ENCODE assay signal across 12 cellular contexts in the genomic region with DNA sequence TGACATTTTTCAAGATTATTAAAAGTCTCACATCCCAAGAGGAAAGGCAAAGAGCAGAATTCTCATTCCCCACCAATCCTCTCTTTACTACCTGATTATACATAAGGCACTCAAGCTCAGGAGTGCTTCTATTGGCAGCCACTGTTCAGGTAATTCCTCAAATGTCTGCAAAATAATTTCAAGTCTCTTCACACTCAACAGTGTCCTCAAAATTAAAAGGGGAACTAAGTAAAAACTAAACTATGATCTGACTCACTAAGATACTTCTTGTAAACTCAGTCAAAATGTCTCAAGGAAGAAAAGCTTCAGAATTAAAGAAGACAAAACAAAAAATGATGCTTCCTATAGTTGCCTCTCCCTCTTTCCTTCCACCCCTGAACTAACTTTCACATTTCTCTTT.
DNase-seq lines count a peak whose midpoint lies in the region; ATAC-seq and TF ChIP-seq lines count a peak whose summit lies in the region.
"Had no signal": no experiment of that assay in that cellular context is flagged by ENCODE, and none has a peak within 500 bp of the region (broad histone marks: within the 10 kb centered on the region; RNA-seq: fewer than 3 reads in every experiment).

No MANE protein-coding gene starts in this region.

- TF ChIP-seq POLR2A in breast epithelium (IDR thresholded peaks at IDR 0.05) = no peak

- intact Hi-C loops in breast epithelium (cut with DNase I; ENCODE audit: low total_unique reads) = no loop called here

- ATAC-seq in GM18498 (IDR thresholded peaks at IDR 0.05; ENCODE audit: unreplicated experiment) (peak; percentile 93), GM19397 (IDR thresholded peaks at IDR 0.05; ENCODE audit: unreplicated experiment) (peak; percentile 79), HG02870 (IDR thresholded peaks at IDR 0.05; ENCODE audit: unreplicated experiment) (peak; percentile 94), HG03565 (IDR thresholded peaks at IDR 0.05; ENCODE audit: unreplicated experiment) (peak; percentile 92)
- ATAC-seq: gastroesophageal sphincter, upper lobe of right lung had no signal

- H3K79me2 ChIP-seq in osteoblast (ENCODE audit: insufficient read depth, low read length) = no peaks in the 10 kb centered on the region

- no peak overlapping the region for H3K4me2 ChIP-seq in osteoblast (ENCODE audit: insufficient read depth, low read length)

- H3K9me3 ChIP-seq in breast epithelium = no peaks in the 10 kb centered on the region
- H3K9me3 ChIP-seq in osteoblast (ENCODE audit: low read depth, low read length) = no peaks in the 10 kb centered on the region
- H3K9me3 ChIP-seq: gastroesophageal sphincter, prostate gland, upper lobe of right lung had no signal

- H3K27me3 ChIP-seq in breast epithelium (no peaks in the 10 kb centered on the region), osteoblast (ENCODE audit: insufficient read depth, low read length) (no peaks in the 10 kb centered on the region)
- H3K27me3 ChIP-seq: gastroesophageal sphincter, upper lobe of right lung had no signal

- no peak overlapping the region for H2AFZ ChIP-seq in osteoblast (ENCODE audit: low read length)

- no peak for TF ChIP-seq CTCF in breast epithelium (IDR thresholded peaks at IDR 0.05)
- no peak for TF ChIP-seq CTCF in osteoblast (IDR thresholded peaks at IDR 0.05; ENCODE audit: extremely low read depth, low read depth, low read length)

- no peak overlapping the region for H3K4me3 ChIP-seq in breast epithelium
- H3K4me3 ChIP-seq in osteoblast (ENCODE audit: insufficient read depth, low read length) = no peak overlapping the region
- H3K4me3 ChIP-seq: gastroesophageal sphincter, prostate gland, upper lobe of right lung had no signal

- no peak for DNase-seq in activated CD4-positive, CD25-positive, alpha-beta regulatory T cell (lab: John Stamatoyannopoulos, UW)
- no peak for DNase-seq in breast epithelium (ENCODE audit: low spot score in 2 of 2)
- no peak for DNase-seq in ACHN
- no peak for DNase-seq in osteoblast (ENCODE audit: insufficient read length, low spot score, missing footprints)
- DNase-seq: CD4-positive, CD25-positive, alpha-beta regulatory T cell; upper lobe of right lung had no signal

- no peaks in the 10 kb centered on the region for H3K36me3 ChIP-seq in breast epithelium
- no peaks in the 10 kb centered on the region for H3K36me3 ChIP-seq in osteoblast (ENCODE audit: insufficient read depth, low read length)
- H3K36me3 ChIP-seq: prostate gland had no signal

- H3K27ac ChIP-seq in breast epithelium = no peak overlapping the region
- H3K27ac ChIP-seq in osteoblast (ENCODE audit: low read depth, low read length) = no peak overlapping the region
- H3K27ac ChIP-seq: gastroesophageal sphincter, prostate gland, upper lobe of right lung had no signal

- no peaks in the 10 kb centered on the region for H4K20me1 ChIP-seq in osteoblast (ENCODE audit: insufficient read depth, low read length)

- H3K4me1 ChIP-seq in breast epithelium = no peaks in the 10 kb centered on the region
- H3K4me1 ChIP-seq in osteoblast (ENCODE audit: insufficient read depth, low read length) = no peaks in the 10 kb centered on the region
- H3K4me1 ChIP-seq: gastroesophageal sphincter, prostate gland, upper lobe of right lung had no signal

- in situ Hi-C loops in ACHN (cut with HindIII; ENCODE audit: low pct_ligation_motif_present, low pct_unique_long_range_greater_than_20kb, low sequenced_read_pairs) = no loop called here
